2 cellular contexts compared by ENCODE assay signal in the genomic region with DNA sequence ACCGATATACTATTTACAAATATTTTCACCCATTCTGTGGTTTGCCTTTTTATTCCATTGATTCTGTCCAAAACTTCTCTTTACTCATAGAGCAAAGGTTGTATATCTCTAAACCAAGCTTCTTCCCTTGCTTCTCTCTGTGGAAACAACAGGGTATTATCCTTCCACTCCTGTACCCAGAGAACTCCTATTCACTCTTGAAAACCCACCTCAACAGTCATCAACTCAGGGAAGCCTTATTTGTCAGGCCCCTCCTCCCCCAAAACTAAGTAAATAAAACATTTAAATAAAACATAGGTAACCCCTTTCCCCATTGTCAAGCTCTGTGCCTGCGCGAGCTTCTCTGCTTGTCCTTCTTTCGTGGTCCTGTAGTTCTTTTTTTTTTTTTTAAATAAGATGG.
A peak's percentile ranks its signal among the peaks of the same experiment; 100 is the strongest.
TF ChIP-seq lines count a peak whose summit lies in the region.

No MANE protein-coding gene starts in this region.

TF ChIP-seq in HepG2, 621 proteins besides CTCF, POLR2A, EP300 and RAD21:
- no peak for TF ChIP-seq ZNF432 (CRISPR knock-in tag; IDR thresholded peaks at IDR 0.05; ENCODE audit: borderline replicate concordance)
- TF ChIP-seq ATAD3A (CRISPR knock-in tag; IDR thresholded peaks at IDR 0.05), result no peak
- TF ChIP-seq ZNF775 (CRISPR knock-in tag; IDR thresholded peaks at IDR 0.05; ENCODE audit: borderline replicate concordance), result 0 out of 2 replicates have a peak, but pooled peaks have one; percentile 73

TF ChIP-seq in GM23338, 12 proteins besides CTCF, POLR2A, EP300 and RAD21:
- TF ChIP-seq, protein P1, sequence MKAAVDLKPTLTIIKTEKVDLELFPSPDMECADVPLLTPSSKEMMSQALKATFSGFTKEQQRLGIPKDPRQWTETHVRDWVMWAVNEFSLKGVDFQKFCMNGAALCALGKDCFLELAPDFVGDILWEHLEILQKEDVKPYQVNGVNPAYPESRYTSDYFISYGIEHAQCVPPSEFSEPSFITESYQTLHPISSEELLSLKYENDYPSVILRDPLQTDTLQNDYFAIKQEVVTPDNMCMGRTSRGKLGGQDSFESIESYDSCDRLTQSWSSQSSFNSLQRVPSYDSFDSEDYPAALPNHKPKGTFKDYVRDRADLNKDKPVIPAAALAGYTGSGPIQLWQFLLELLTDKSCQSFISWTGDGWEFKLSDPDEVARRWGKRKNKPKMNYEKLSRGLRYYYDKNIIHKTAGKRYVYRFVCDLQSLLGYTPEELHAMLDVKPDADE (IDR thresholded peaks at IDR 0.05), result no peak
- TF ChIP-seq POLR2AphosphoS5 (IDR thresholded peaks at IDR 0.05; ENCODE audit: low read depth) (no peak), JUNB (IDR thresholded peaks at IDR 0.05; ENCODE audit: unreplicated experiment) (no peak), CREB1 (CRISPR knock-in tag; IDR thresholded peaks at IDR 0.05; ENCODE audit: low read depth) (no peak), ZNF331 (CRISPR knock-in tag; IDR thresholded peaks at IDR 0.05; ENCODE audit: low read depth) (no peak), EZH2 (IDR thresholded peaks at IDR 0.05; ENCODE audit: low read depth, unreplicated experiment) (no peak), ZNF114 (CRISPR knock-in tag; IDR thresholded peaks at IDR 0.05) (no peak), EZH2phosphoT487 (IDR thresholded peaks at IDR 0.05; ENCODE audit: unreplicated experiment) (no peak), NANOG (IDR thresholded peaks at IDR 0.05; ENCODE audit: borderline replicate concordance) (no peak), STAT1 (IDR thresholded peaks at IDR 0.05; ENCODE audit: unreplicated experiment) (no peak)
- TF ChIP-seq, protein P2, sequence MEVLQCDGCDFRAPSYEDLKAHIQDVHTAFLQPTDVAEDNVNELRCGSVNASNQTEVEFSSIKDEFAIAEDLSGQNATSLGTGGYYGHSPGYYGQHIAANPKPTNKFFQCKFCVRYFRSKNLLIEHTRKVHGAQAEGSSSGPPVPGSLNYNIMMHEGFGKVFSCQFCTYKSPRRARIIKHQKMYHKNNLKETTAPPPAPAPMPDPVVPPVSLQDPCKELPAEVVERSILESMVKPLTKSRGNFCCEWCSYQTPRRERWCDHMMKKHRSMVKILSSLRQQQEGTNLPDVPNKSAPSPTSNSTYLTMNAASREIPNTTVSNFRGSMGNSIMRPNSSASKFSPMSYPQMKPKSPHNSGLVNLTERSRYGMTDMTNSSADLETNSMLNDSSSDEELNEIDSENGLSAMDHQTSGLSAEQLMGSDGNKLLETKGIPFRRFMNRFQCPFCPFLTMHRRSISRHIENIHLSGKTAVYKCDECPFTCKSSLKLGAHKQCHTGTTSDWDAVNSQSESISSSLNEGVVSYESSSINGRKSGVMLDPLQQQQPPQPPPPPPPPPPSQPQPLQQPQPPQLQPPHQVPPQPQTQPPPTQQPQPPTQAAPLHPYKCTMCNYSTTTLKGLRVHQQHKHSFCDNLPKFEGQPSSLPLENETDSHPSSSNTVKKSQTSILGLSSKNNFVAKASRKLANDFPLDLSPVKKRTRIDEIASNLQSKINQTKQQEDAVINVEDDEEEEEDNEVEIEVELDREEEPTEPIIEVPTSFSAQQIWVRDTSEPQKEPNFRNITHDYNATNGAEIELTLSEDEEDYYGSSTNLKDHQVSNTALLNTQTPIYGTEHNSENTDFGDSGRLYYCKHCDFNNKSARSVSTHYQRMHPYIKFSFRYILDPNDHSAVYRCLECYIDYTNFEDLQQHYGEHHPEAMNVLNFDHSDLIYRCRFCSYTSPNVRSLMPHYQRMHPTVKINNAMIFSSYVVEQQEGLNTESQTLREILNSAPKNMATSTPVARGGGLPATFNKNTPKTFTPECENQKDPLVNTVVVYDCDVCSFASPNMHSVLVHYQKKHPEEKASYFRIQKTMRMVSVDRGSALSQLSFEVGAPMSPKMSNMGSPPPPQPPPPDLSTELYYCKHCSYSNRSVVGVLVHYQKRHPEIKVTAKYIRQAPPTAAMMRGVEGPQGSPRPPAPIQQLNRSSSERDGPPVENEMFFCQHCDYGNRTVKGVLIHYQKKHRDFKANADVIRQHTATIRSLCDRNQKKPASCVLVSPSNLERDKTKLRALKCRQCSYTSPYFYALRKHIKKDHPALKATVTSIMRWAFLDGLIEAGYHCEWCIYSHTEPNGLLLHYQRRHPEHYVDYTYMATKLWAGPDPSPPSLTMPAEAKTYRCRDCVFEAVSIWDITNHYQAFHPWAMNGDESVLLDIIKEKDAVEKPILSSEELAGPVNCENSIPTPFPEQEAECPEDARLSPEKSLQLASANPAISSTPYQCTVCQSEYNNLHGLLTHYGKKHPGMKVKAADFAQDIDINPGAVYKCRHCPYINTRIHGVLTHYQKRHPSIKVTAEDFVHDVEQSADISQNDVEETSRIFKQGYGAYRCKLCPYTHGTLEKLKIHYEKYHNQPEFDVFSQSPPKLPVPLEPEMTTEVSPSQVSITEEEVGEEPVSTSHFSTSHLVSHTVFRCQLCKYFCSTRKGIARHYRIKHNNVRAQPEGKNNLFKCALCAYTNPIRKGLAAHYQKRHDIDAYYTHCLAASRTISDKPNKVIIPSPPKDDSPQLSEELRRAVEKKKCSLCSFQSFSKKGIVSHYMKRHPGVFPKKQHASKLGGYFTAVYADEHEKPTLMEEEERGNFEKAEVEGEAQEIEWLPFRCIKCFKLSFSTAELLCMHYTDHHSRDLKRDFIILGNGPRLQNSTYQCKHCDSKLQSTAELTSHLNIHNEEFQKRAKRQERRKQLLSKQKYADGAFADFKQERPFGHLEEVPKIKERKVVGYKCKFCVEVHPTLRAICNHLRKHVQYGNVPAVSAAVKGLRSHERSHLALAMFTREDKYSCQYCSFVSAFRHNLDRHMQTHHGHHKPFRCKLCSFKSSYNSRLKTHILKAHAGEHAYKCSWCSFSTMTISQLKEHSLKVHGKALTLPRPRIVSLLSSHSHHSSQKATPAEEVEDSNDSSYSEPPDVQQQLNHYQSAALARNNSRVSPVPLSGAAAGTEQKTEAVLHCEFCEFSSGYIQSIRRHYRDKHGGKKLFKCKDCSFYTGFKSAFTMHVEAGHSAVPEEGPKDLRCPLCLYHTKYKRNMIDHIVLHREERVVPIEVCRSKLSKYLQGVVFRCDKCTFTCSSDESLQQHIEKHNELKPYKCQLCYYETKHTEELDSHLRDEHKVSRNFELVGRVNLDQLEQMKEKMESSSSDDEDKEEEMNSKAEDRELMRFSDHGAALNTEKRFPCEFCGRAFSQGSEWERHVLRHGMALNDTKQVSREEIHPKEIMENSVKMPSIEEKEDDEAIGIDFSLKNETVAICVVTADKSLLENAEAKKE (CRISPR knock-in tag; IDR thresholded peaks at IDR 0.05), result no peak
- TF ChIP-seq, protein P3, sequence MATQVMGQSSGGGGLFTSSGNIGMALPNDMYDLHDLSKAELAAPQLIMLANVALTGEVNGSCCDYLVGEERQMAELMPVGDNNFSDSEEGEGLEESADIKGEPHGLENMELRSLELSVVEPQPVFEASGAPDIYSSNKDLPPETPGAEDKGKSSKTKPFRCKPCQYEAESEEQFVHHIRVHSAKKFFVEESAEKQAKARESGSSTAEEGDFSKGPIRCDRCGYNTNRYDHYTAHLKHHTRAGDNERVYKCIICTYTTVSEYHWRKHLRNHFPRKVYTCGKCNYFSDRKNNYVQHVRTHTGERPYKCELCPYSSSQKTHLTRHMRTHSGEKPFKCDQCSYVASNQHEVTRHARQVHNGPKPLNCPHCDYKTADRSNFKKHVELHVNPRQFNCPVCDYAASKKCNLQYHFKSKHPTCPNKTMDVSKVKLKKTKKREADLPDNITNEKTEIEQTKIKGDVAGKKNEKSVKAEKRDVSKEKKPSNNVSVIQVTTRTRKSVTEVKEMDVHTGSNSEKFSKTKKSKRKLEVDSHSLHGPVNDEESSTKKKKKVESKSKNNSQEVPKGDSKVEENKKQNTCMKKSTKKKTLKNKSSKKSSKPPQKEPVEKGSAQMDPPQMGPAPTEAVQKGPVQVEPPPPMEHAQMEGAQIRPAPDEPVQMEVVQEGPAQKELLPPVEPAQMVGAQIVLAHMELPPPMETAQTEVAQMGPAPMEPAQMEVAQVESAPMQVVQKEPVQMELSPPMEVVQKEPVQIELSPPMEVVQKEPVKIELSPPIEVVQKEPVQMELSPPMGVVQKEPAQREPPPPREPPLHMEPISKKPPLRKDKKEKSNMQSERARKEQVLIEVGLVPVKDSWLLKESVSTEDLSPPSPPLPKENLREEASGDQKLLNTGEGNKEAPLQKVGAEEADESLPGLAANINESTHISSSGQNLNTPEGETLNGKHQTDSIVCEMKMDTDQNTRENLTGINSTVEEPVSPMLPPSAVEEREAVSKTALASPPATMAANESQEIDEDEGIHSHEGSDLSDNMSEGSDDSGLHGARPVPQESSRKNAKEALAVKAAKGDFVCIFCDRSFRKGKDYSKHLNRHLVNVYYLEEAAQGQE (IDR thresholded peaks at IDR 0.05; ENCODE audit: unreplicated experiment), result no peak
